ENCODE assay signal across 8 cellular contexts in genomic region chr16:19717781-19718623, GRCh38. TPM values are rescaled to one million over a fixed set of nuclear protein-coding genes. Genes with fewer than 3 reads are reported as not detected.
DNase-seq lines count a peak whose midpoint lies in the region; ATAC-seq and TF ChIP-seq lines count a peak whose summit lies in the region.

Gene IQCK (plus strand): TSS chr16:19718271. CDS start chr16:19718307, 36 bp downstream.
Gene KNOP1 (minus strand): TSS chr16:19718227. CDS start chr16:19715035, 3,192 bp downstream.

- H3K9me3 ChIP-seq in ES-I3 (ENCODE audit: control insufficient read depth, insufficient read depth, low read length): no peaks in the 10 kb centered on the region
- H3K9me3 ChIP-seq in GM23248 (ENCODE audit: low read depth): no peaks in the 10 kb centered on the region
- H3K9me3 ChIP-seq in Karpas-422 (ENCODE audit: low read length): no peaks in the 10 kb centered on the region
- no peaks in the 10 kb centered on the region for H3K9me3 ChIP-seq in stomach

- intact Hi-C loops in stomach (cut with DNase I; ENCODE audit: low total_unique reads): loop anchor here (10.0 kb wide), 1 partner anchor 167 kb away; the partner anchor contains the start of gene GPRC5B

- H3K4me3 ChIP-seq in GM23248 (peak within 1 kb of the TSS; percentile 93), Karpas-422 (ENCODE audit: low read length) (peak within 1 kb of the TSS; percentile 94), stomach (peak within 1 kb of the TSS; percentile 82 to 100 (median 94))

- in situ Hi-C loops in GM23248 (cut with MboI): loop anchor here (10.0 kb wide), 1 partner anchor 167 kb away; the partner anchor contains the start of gene GPRC5B

- H4K20me1 ChIP-seq in GM23248 (ENCODE audit: insufficient read depth) (no peaks in the 10 kb centered on the region), Karpas-422 (ENCODE audit: insufficient read depth, low read depth, low read length) (no peaks in the 10 kb centered on the region)

- H3K9ac ChIP-seq in ES-I3 (ENCODE audit: low read depth, low read length) (peak within 1 kb of the TSS; percentile 95), GM23248 (peak within 1 kb of the TSS; percentile 95), Karpas-422 (ENCODE audit: low read length) (peak within 1 kb of the TSS; percentile 86)

- H3K27ac ChIP-seq in GM23248: peak within 1 kb of the TSS; percentile 86
- H3K27ac ChIP-seq in Karpas-422 (ENCODE audit: low read length): no peak within 1 kb of the TSS
- H3K27ac ChIP-seq in foreskin keratinocyte: peak within 1 kb of the TSS; percentile 72
- peak within 1 kb of the TSS; percentile 73 to 89 (median 88) for H3K27ac ChIP-seq in stomach

- H3K9me2 ChIP-seq in GM23248 (ENCODE audit: insufficient read depth) (no peaks in the 10 kb centered on the region), Karpas-422 (replicated peaks; ENCODE audit: insufficient read depth, low read length) (no peaks in the 10 kb centered on the region)

- no peak for TF ChIP-seq EP300 in stomach (IDR thresholded peaks at IDR 0.05)

- no peaks in the 10 kb centered on the region for H3K27me3 Mint-ChIP-seq in neural crest cell (ENCODE audit: low read depth)

- DNase-seq in GM23248 (peak; percentile 97), Karpas-422 (peak; percentile 91), foreskin keratinocyte (peak; percentile 60 to 73), neural crest cell (ENCODE audit: low read depth, low spot score) (peak; percentile 80), stomach (peak; percentile 92)
- DNase-seq in activated gamma-delta T cell treated with anti-CD3 and anti-CD28 coated beads, Interleukin-2, amount 50 U/mL, for 16 hours (ENCODE audit: low read depth): peak; percentile 84

- no peaks in the 10 kb centered on the region for H3K27me3 ChIP-seq in GM23248 (replicated peaks; ENCODE audit: insufficient read depth)
- H3K27me3 ChIP-seq in Karpas-422 (ENCODE audit: low read length): no peaks in the 10 kb centered on the region
- H3K27me3 ChIP-seq in foreskin keratinocyte: no peaks in the 10 kb centered on the region
- no peaks in the 10 kb centered on the region for H3K27me3 ChIP-seq in stomach

- H3K36me3 Mint-ChIP-seq in neural crest cell (ENCODE audit: low read depth): peaks cover 23% of the 10 kb centered on the region

- H3K9me3 Mint-ChIP-seq in neural crest cell: no peaks in the 10 kb centered on the region

- H3K27ac Mint-ChIP-seq in neural crest cell (ENCODE audit: unreplicated experiment): peak within 1 kb of the TSS; percentile 99

- peaks cover 8% of the 10 kb centered on the region; the same call in 1 of the 2 replicates for H3F3A ChIP-seq in GM23248 (ENCODE audit: insufficient read depth)

- peaks cover 29% of the 10 kb centered on the region for H3K4me1 Mint-ChIP-seq in neural crest cell

- peak; percentile 82 for TF ChIP-seq POLR2A in Raji (IDR thresholded peaks at IDR 0.05; ENCODE audit: insufficient read depth, low read depth, low read length)
- TF ChIP-seq POLR2A in stomach (IDR thresholded peaks at IDR 0.05): no peak

- peaks cover 10% of the 10 kb centered on the region; the same call in 1 of the 2 replicates for H3K4me1 ChIP-seq in ES-I3 (ENCODE audit: insufficient read depth, low read length)
- H3K4me1 ChIP-seq in GM23248 (ENCODE audit: insufficient read depth): peaks cover 13% of the 10 kb centered on the region; the same call in 1 of the 2 replicates
- H3K4me1 ChIP-seq in Karpas-422 (ENCODE audit: low read length): peaks cover 15% of the 10 kb centered on the region
- H3K4me1 ChIP-seq in foreskin keratinocyte: peaks cover 18% of the 10 kb centered on the region
- H3K4me1 ChIP-seq in stomach: peaks cover 10 to 49% (median 41%) of the 10 kb centered on the region in 4 donors

- peak within 1 kb of the TSS; percentile 99 for H3K4me3 Mint-ChIP-seq in neural crest cell

- 1% methylated on average over 74 to 79 of the region's 88 CpGs for WGBS in GM23248 (ENCODE audit: low coverage in 1 of 2, low lambda C conversion rate in 2 of 2, missing lambda C conversion rate in 2 of 2), 2 experiments
- 0 to 1% (median 0%) methylated on average over 41 to 88 of the region's 88 CpGs for WGBS in stomach, 5 donors

- peak within 1 kb of the TSS; percentile 100 for H2AFZ ChIP-seq in GM23248
- 0 out of 2 replicates have a peak within 1 kb of the TSS, but pooled peaks have one; percentile 75 for H2AFZ ChIP-seq in Karpas-422 (ENCODE audit: low read length)

- H3K79me2 ChIP-seq in GM23248 (ENCODE audit: insufficient read depth) (peaks cover 64% of the 10 kb centered on the region), Karpas-422 (ENCODE audit: low read length) (peaks cover 29% of the 10 kb centered on the region)

- H3K4me2 ChIP-seq in GM23248 (ENCODE audit: unreplicated experiment) (peak within 1 kb of the TSS; percentile 98), Karpas-422 (ENCODE audit: low read depth, low read length, poor library complexity, severe bottlenecking) (peak within 1 kb of the TSS; percentile 76)

- H3K36me3 ChIP-seq in ES-I3 (ENCODE audit: insufficient read depth, low read length) (peaks cover 7% of the 10 kb centered on the region), GM23248 (ENCODE audit: low read depth) (peaks cover 4% of the 10 kb centered on the region; the same call in 1 of the 2 replicates), Karpas-422 (ENCODE audit: insufficient read depth, low read length) (no peaks in the 10 kb centered on the region), stomach (peaks cover 0 to 21% (median 19%) of the 10 kb centered on the region in 4 donors)

- ATAC-seq in foreskin keratinocyte: peak; percentile 86

- TF ChIP-seq CTCF in foreskin keratinocyte (conservative IDR thresholded peaks at IDR 0.05) (no peak), neural crest cell (conservative IDR thresholded peaks at IDR 0.05) (peak; percentile 28), stomach (IDR thresholded peaks at IDR 0.05) (no peak)

RNA-seq across cellular contexts. Expression of gene IQCK, which starts in this region (rescaled TPM):
- total RNA-seq in GM23248 (2014; rRNA removed; shearing (Covaris generic)): 9.8 and 24.8 TPM in 2 replicates
- 9.7 and 11.1 TPM in 2 replicates for polyA plus RNA-seq in GM23248 (2016; fragmentation: Nextera tagmentation; extraction: Ambion mirVana)
- 1.3 and 4.9 TPM in 2 replicates for total RNA-seq in Karpas-422 (2014; rRNA removed; shearing (Covaris generic); ENCODE audit: low replicate concordance)
- total RNA-seq in foreskin keratinocyte: 8.8 and 8.9 TPM in 2 replicates
- polyA plus RNA-seq in foreskin keratinocyte: 5.7 and 6.6 TPM in 2 replicates
- total RNA-seq in neural crest cell: 23.4 and 23.7 TPM in 2 replicates
- total RNA-seq in stomach: 10 to 100 TPM in 3 of 5 donors, 1 to 10 TPM in 2; 3.5 to 100.0 (median 20.7) TPM
- polyA plus RNA-seq in stomach: 10 to 100 TPM in 1 of 3 donors, 1 to 10 TPM in 2; 7.7 to 18.0 (median 9.1) TPM

RNA-seq across cellular contexts. Expression of gene KNOP1, which starts in this region (rescaled TPM):
- total RNA-seq in GM23248 (2014; rRNA removed; shearing (Covaris generic)): 8.0 and 11.8 TPM in 2 replicates
- polyA plus RNA-seq in GM23248 (2016; fragmentation: Nextera tagmentation; extraction: Ambion mirVana): 14.1 and 15.6 TPM in 2 replicates
- 1.8 and 3.6 TPM in 2 replicates for total RNA-seq in Karpas-422 (2014; rRNA removed; shearing (Covaris generic); ENCODE audit: low replicate concordance)
- total RNA-seq in foreskin keratinocyte: 39.0 and 44.4 TPM in 2 replicates
- polyA plus RNA-seq in foreskin keratinocyte: 34.2 and 41.0 TPM in 2 replicates
- 77.9 and 84.4 TPM in 2 replicates for total RNA-seq in neural crest cell
- 10 to 100 TPM in 4 of 5 donors, 1 to 10 TPM in 1; 7.2 to 26.3 (median 14.2) TPM for total RNA-seq in stomach
- polyA plus RNA-seq in stomach: 10 to 100 TPM in 2 of 3 donors, 1 to 10 TPM in 1; 9.6 to 15.1 (median 12.1) TPM
